8 cellular contexts compared by ENCODE assay signal in genomic region chr3:197949767-197950660, GRCh38.
A peak's percentile ranks its signal among the peaks of the same experiment; 100 is the strongest.
DNase-seq lines count a peak whose midpoint lies in the region; ATAC-seq lines count a peak whose summit lies in the region.

RPL35A (plus strand) TSS chr3:197950190; CDS start chr3:197950968, 778 bp downstream.

- ATAC-seq in GM19023 (IDR thresholded peaks at IDR 0.05; ENCODE audit: unreplicated experiment) = peak; percentile 86
- ATAC-seq in HG03280 (IDR thresholded peaks at IDR 0.05; ENCODE audit: unreplicated experiment) = peak; percentile 92

- DNase-seq in AG08396 (ENCODE audit: low spot score) = peak; percentile 84
- DNase-seq in NCI-H345 treated with DMSO at 0.1 percent for 48 hours (lab: John Stamatoyannopoulos, UW; ENCODE audit: unreplicated experiment) = peak; percentile 99
- peak; percentile 64 to 75 (median 72) for DNase-seq in activated CD4-positive, CD25-positive, alpha-beta regulatory T cell (lab: John Stamatoyannopoulos, UW)
- peak; percentile 92 for DNase-seq in central memory CD4-positive, alpha-beta T cell
- DNase-seq in iris pigment epithelial cell (ENCODE audit: low read depth) = peak; percentile 95
- peak; percentile 65 to 74 for DNase-seq in stimulated activated CD4-positive, alpha-beta T cell treated with anti-CD3 and anti-CD28 coated beads, Interleukin-12 subunit alpha, Interleukin-12 subunit beta, amount 100 ng/mL, for 24 hours (ENCODE audit: low read depth in 2 of 2)

Comparison
In these comparisons a context has a peak if more than half of its experiments do, and no peak if none do; other contexts are left out.
1. Peak in every context shown above with its lines: DNase-seq and ATAC-seq.